ENCODE assay signal across 9 cellular contexts in the genomic region with DNA sequence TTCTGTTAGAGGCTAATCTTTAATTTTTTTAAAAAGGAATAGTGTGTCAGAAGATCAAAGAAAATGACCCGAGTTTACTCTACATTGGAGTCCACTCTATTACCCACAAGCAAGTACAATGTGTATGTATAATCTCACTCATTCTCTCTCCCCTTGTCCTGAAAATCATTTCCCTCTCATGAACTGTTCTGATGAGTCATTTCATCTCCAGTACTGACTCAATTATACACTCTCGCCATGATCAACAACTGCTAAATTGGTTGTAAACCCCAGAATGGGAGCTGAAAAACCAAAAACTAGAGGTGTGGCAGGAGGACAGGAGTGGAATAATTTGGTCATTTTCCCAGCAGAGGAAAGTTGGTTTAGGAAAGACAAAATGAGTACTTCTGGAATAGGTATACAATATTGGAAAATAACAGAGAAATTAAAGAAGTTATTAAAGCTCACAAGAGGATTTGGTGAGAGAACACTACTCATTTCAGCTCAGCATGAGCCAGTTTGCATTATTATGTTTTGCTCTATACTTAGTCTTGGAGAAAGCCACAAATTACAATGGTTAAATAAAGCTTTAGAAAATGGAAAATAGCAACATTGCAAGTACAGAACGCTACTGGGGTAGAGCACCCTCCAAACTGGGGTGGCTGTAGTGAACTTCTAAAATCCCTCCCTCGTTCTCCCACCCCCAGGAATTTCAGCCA.
DNase-seq lines count a peak whose midpoint lies in the region; ATAC-seq, FAIRE-seq and TF ChIP-seq lines count a peak whose summit lies in the region.
"Had no signal": no experiment of that assay in that cellular context is flagged by ENCODE, and none has a peak within 500 bp of the region (broad histone marks: within the 10 kb centered on the region; RNA-seq: fewer than 3 reads in every experiment).

No MANE protein-coding gene starts in this region.

- POLR2A ChIA-PET in RWPE1 (lab: Yijun Ruan, JAX; ENCODE audit: low non-redundant PET) = no interaction called here

- no peaks in the 10 kb centered on the region for H3K9me3 ChIP-seq in keratinocyte (ENCODE audit: control insufficient read depth, low read depth, low read length)

- H3K27me3 ChIP-seq in keratinocyte (ENCODE audit: control insufficient read depth, extremely low read depth, insufficient read depth, low read length) = peaks cover 5% of the 10 kb centered on the region

- peaks cover 1% of the 10 kb centered on the region for H3K27me3 Mint-ChIP-seq in endothelial cell (ENCODE audit: unreplicated experiment)

- no peaks in the 10 kb centered on the region for H3K4me1 Mint-ChIP-seq in endothelial cell (ENCODE audit: unreplicated experiment)
- H3K4me1 Mint-ChIP-seq: activated naive CD8-positive, alpha-beta T cell treated with anti-CD3 and anti-CD28 coated beads, Interleukin-2, amount 10 ng/mL, durations not matched to agents 7 days and 5 days had no signal

- TF ChIP-seq CTCF in keratinocyte (optimal IDR thresholded peaks at IDR 0.05 in 1 of 3, IDR thresholded peaks at IDR 0.05 in 1 of 3, conservative IDR thresholded peaks at IDR 0.05 in 1 of 3; ENCODE audit: extremely low read depth in 1 of 3, insufficient read depth in 2 of 3, low read length in 3 of 3) = no peak
- no peak for TF ChIP-seq CTCF in RWPE1 (conservative IDR thresholded peaks at IDR 0.05; ENCODE audit: low read depth)
- no peak for TF ChIP-seq CTCF in endothelial cell (IDR thresholded peaks at IDR 0.05; ENCODE audit: unreplicated experiment)

- FAIRE-seq in keratinocyte (lab: Jason Lieb, UNC) = peak; percentile 44

- ATAC-seq in GM18508 (IDR thresholded peaks at IDR 0.05; ENCODE audit: insufficient read depth, unreplicated experiment) (peak; percentile 90), GM21723 (IDR thresholded peaks at IDR 0.05; ENCODE audit: unreplicated experiment) (peak; percentile 91), HG03558 (IDR thresholded peaks at IDR 0.05; ENCODE audit: extremely low read depth, unreplicated experiment) (peak; percentile 98)

- H3K4me3 Mint-ChIP-seq in endothelial cell (ENCODE audit: unreplicated experiment) = no peak overlapping the region
- H3K4me3 Mint-ChIP-seq: activated naive CD8-positive, alpha-beta T cell treated with anti-CD3 and anti-CD28 coated beads, Interleukin-2, amount 10 ng/mL, durations not matched to agents 7 days and 5 days had no signal

- dilution Hi-C loops in keratinocyte (cut with MboI; ENCODE audit: extremely low pct_ligation_motif_present, low sequenced_read_pairs) = no loop called here

- H3K9me3 Mint-ChIP-seq in endothelial cell (ENCODE audit: unreplicated experiment) = no peaks in the 10 kb centered on the region
- H3K9me3 Mint-ChIP-seq: activated naive CD8-positive, alpha-beta T cell treated with anti-CD3 and anti-CD28 coated beads, Interleukin-2, amount 10 ng/mL, durations not matched to agents 7 days and 5 days had no signal

- H3K4me2 ChIP-seq in keratinocyte (ENCODE audit: control insufficient read depth, extremely low read depth, insufficient read depth, low read depth, low read length) = no peak overlapping the region

- DNase-seq in keratinocyte (ENCODE audit: low read depth, low spot score) = no peak
- DNase-seq in NCI-H226 = no peak
- DNase-seq in RWPE1 (ENCODE audit: low spot score) = no peak
- no peak for DNase-seq in caudate nucleus (lab: John Stamatoyannopoulos, UW)
- DNase-seq in endothelial cell (ENCODE audit: low spot score) = no peak
- DNase-seq: activated naive CD8-positive, alpha-beta T cell treated with anti-CD3 and anti-CD28 coated beads, Interleukin-2, amount 10 ng/mL, durations not matched to agents 7 days and 5 days had no signal

- H4K20me1 ChIP-seq in keratinocyte (ENCODE audit: control insufficient read depth, extremely low read depth, insufficient read depth, low read length) = no peaks in the 10 kb centered on the region

- H3K36me3 Mint-ChIP-seq in endothelial cell (ENCODE audit: low read depth, unreplicated experiment) = no peaks in the 10 kb centered on the region
- H3K36me3 Mint-ChIP-seq: activated naive CD8-positive, alpha-beta T cell treated with anti-CD3 and anti-CD28 coated beads, Interleukin-2, amount 10 ng/mL, durations not matched to agents 7 days and 5 days had no signal

- H2AFZ ChIP-seq in keratinocyte (ENCODE audit: control insufficient read depth, low read length) = no peak overlapping the region

- CTCF ChIA-PET in RWPE1 (lab: Yijun Ruan, JAX) = interaction anchor here (1.3 kb wide), 1 partner anchor 14 kb away, joined by 3 read pairs; no protein-coding TSS in a partner anchor

- no peaks in the 10 kb centered on the region for H3K4me1 ChIP-seq in keratinocyte (ENCODE audit: control insufficient read depth, extremely low read depth, insufficient read depth, low read length)

- no peak overlapping the region for H3K27ac Mint-ChIP-seq in endothelial cell (ENCODE audit: unreplicated experiment)
- H3K27ac Mint-ChIP-seq: activated naive CD8-positive, alpha-beta T cell treated with anti-CD3 and anti-CD28 coated beads, Interleukin-2, amount 10 ng/mL, durations not matched to agents 7 days and 5 days had no signal

- no peaks in the 10 kb centered on the region for H3K79me2 ChIP-seq in keratinocyte (ENCODE audit: control insufficient read depth, insufficient read depth, low read length)

- no peak overlapping the region for H3K27ac ChIP-seq in keratinocyte (ENCODE audit: control insufficient read depth, insufficient read depth, low read length)
- no peak overlapping the region for H3K27ac ChIP-seq in RWPE1
- no peak overlapping the region for H3K27ac ChIP-seq in caudate nucleus (ENCODE audit: low read depth, low read length)

- H3K9me1 ChIP-seq in keratinocyte (ENCODE audit: control insufficient read depth, extremely low read depth, insufficient read depth, low read length) = no peaks in the 10 kb centered on the region

- no peak overlapping the region for H3K4me3 ChIP-seq in keratinocyte (ENCODE audit: control insufficient read depth in 2 of 3, extremely low read depth in 1 of 3, insufficient read depth in 2 of 3, low read depth in 1 of 3, low read length in 3 of 3)

- no peak overlapping the region for H3K9ac ChIP-seq in keratinocyte (ENCODE audit: control insufficient read depth, extremely low read depth, insufficient read depth, low read length)

- H3K36me3 ChIP-seq in keratinocyte (ENCODE audit: control insufficient read depth in 2 of 2, extremely low read depth in 1 of 2, insufficient read depth in 2 of 2, low read length in 2 of 2) = no peaks in the 10 kb centered on the region
